ENCODE assay signal across 8 cellular contexts in genomic region chr2:196925445-196925767, GRCh38. TPM values are rescaled to one million over a fixed set of nuclear protein-coding genes. Genes with fewer than 3 reads are reported as not detected.
DNase-seq lines count a peak whose midpoint lies in the region; ATAC-seq lines count a peak whose summit lies in the region.

No MANE protein-coding gene starts in this region.

- CTCF ChIA-PET in activated CD8-positive, alpha-beta T cell treated with anti-CD3 and anti-CD28 coated beads, Interleukin-2, amount 10 ng/mL, durations not matched to agents 7 days and 5 days (lab: Charles Lee): interaction anchor here (1.9 kb wide), 1 partner anchor 10 kb away, joined by 13 read pairs; no protein-coding TSS in a partner anchor

- H3K36me3 Mint-ChIP-seq in activated naive CD4-positive, alpha-beta T cell treated with anti-CD3 and anti-CD28 coated beads, Interleukin-2, amount 50 U/mL, for 24 hours: no peaks in the 10 kb centered on the region
- H3K36me3 Mint-ChIP-seq in activated CD8-positive, alpha-beta T cell treated with anti-CD3 and anti-CD28 coated beads, Interleukin-2, amount 10 ng/mL, durations not matched to agents 7 days and 5 days (ENCODE audit: low read depth): peaks cover 33% of the 10 kb centered on the region

- POLR2A ChIA-PET in activated CD8-positive, alpha-beta T cell treated with anti-CD3 and anti-CD28 coated beads, Interleukin-2, amount 10 ng/mL, durations not matched to agents 7 days and 5 days (lab: Charles Lee): interaction anchor here (0.9 to 7.6 kb wide), 7 partner anchors 9 to 127 kb away, joined by 3 to 100 read pairs (median 3); partner anchors contain the start of gene GTF3C3

- H3K27ac ChIP-seq in subcutaneous abdominal adipose tissue (ENCODE audit: low read depth, low read length): peak overlapping the region; percentile 87

- ATAC-seq in activated CD8-positive, alpha-beta T cell treated with anti-CD3 and anti-CD28 coated beads, Interleukin-2, amount 10 ng/mL, durations not matched to agents 7 days and 5 days: no peak
- ATAC-seq in GM18858 (IDR thresholded peaks at IDR 0.05; ENCODE audit: unreplicated experiment): no peak
- ATAC-seq in HG03378 (IDR thresholded peaks at IDR 0.05; ENCODE audit: unreplicated experiment): no peak

- H3K36me3 ChIP-seq in subcutaneous abdominal adipose tissue (ENCODE audit: control insufficient read depth in 5 of 5, insufficient read depth in 5 of 5, low read length in 5 of 5): no peaks in the 10 kb centered on the region

- H3K4me1 Mint-ChIP-seq in activated naive CD4-positive, alpha-beta T cell treated with anti-CD3 and anti-CD28 coated beads, Interleukin-2, amount 50 U/mL, for 24 hours: peaks cover 60% of the 10 kb centered on the region
- H3K4me1 Mint-ChIP-seq in activated CD8-positive, alpha-beta T cell treated with anti-CD3 and anti-CD28 coated beads, Interleukin-2, amount 10 ng/mL, durations not matched to agents 7 days and 5 days (ENCODE audit: low read depth): peaks cover 47% of the 10 kb centered on the region

- H3K4me3 ChIP-seq in iPS-18c (ENCODE audit: insufficient read depth, low read depth, low read length) (peak overlapping the region; percentile 99), subcutaneous abdominal adipose tissue (ENCODE audit: low read depth in 1 of 5, low read length in 5 of 5) (peak overlapping the region; percentile 80 to 95 (median 92))

- no peak for DNase-seq in activated naive CD4-positive, alpha-beta T cell treated with anti-CD3 and anti-CD28 coated beads, Interleukin-2, amount 50 U/mL, for 16 hours
- no peak for DNase-seq in activated CD8-positive, alpha-beta T cell treated with anti-CD3 and anti-CD28 coated beads, Interleukin-2, amount 10 ng/mL, durations not matched to agents 7 days and 5 days
- DNase-seq in NK-92 (lab: John Stamatoyannopoulos, UW; ENCODE audit: unreplicated experiment): no peak

- peak overlapping the region; percentile 78 to 94 (median 86) for H3K9ac ChIP-seq in subcutaneous abdominal adipose tissue (ENCODE audit: low read length in 5 of 5)

- peak overlapping the region; percentile 98 for H3K4me3 Mint-ChIP-seq in activated naive CD4-positive, alpha-beta T cell treated with anti-CD3 and anti-CD28 coated beads, Interleukin-2, amount 50 U/mL, for 24 hours
- peak overlapping the region; percentile 93 for H3K4me3 Mint-ChIP-seq in activated CD8-positive, alpha-beta T cell treated with anti-CD3 and anti-CD28 coated beads, Interleukin-2, amount 10 ng/mL, durations not matched to agents 7 days and 5 days

- peaks cover 0 to 27% (median 23%) of the 10 kb centered on the region in 5 donors for H3K4me1 ChIP-seq in subcutaneous abdominal adipose tissue (ENCODE audit: control insufficient read depth in 5 of 5, insufficient read depth in 5 of 5, low read length in 5 of 5)

- H3K27me3 Mint-ChIP-seq in activated naive CD4-positive, alpha-beta T cell treated with anti-CD3 and anti-CD28 coated beads, Interleukin-2, amount 50 U/mL, for 24 hours: no peaks in the 10 kb centered on the region
- H3K27me3 Mint-ChIP-seq in activated CD8-positive, alpha-beta T cell treated with anti-CD3 and anti-CD28 coated beads, Interleukin-2, amount 10 ng/mL, durations not matched to agents 7 days and 5 days (ENCODE audit: low read depth): no peaks in the 10 kb centered on the region

- no peaks in the 10 kb centered on the region for H3K27me3 ChIP-seq in subcutaneous abdominal adipose tissue (ENCODE audit: control insufficient read depth in 5 of 5, insufficient read depth in 4 of 5, low read length in 5 of 5)

- H3K27ac Mint-ChIP-seq in activated naive CD4-positive, alpha-beta T cell treated with anti-CD3 and anti-CD28 coated beads, Interleukin-2, amount 50 U/mL, for 24 hours: peak overlapping the region; percentile 99
- peak overlapping the region; percentile 96 for H3K27ac Mint-ChIP-seq in activated CD8-positive, alpha-beta T cell treated with anti-CD3 and anti-CD28 coated beads, Interleukin-2, amount 10 ng/mL, durations not matched to agents 7 days and 5 days

- no peaks in the 10 kb centered on the region for H3K9me3 Mint-ChIP-seq in activated naive CD4-positive, alpha-beta T cell treated with anti-CD3 and anti-CD28 coated beads, Interleukin-2, amount 50 U/mL, for 24 hours
- H3K9me3 Mint-ChIP-seq in activated CD8-positive, alpha-beta T cell treated with anti-CD3 and anti-CD28 coated beads, Interleukin-2, amount 10 ng/mL, durations not matched to agents 7 days and 5 days (ENCODE audit: insufficient read depth): no peaks in the 10 kb centered on the region

- H3K9me3 ChIP-seq in iPS-18c (ENCODE audit: control insufficient read depth, insufficient read depth, low read length): no peaks in the 10 kb centered on the region
- no peaks in the 10 kb centered on the region for H3K9me3 ChIP-seq in subcutaneous abdominal adipose tissue (ENCODE audit: control insufficient read depth in 5 of 5, low read length in 5 of 5)

RNA-seq across cellular contexts. Expression of gene PGAP1, which starts 1.1 kb away (rescaled TPM):
- total RNA-seq in activated CD8-positive, alpha-beta T cell treated with anti-CD3 and anti-CD28 coated beads, Interleukin-2, amount 10 ng/mL, durations not matched to agents 7 days and 5 days: 10 to 100 TPM; 33.9 to 39.5 TPM
